Comparison of ENCODE assay signal across 8 cellular contexts in genomic region chrX:10769696-10770619, GRCh38.
DNase-seq lines count a peak whose midpoint lies in the region; ATAC-seq and TF ChIP-seq lines count a peak whose summit lies in the region.

No MANE protein-coding gene starts in this region.

- DNase-seq in ELR (ENCODE audit: low read depth) (peak; percentile 25), NCI-H2196 (lab: John Stamatoyannopoulos, UW; ENCODE audit: unreplicated experiment) (peak; percentile 56), osteocyte (ENCODE audit: extremely low spot score, unreplicated experiment) (no peak), anterior cingulate cortex (lab: John Stamatoyannopoulos, UW) (no peak)
- DNase-seq in activated naive CD4-positive, alpha-beta T cell treated with anti-CD3 and anti-CD28 coated beads, Interleukin-2, amount 10 ng/mL, durations not matched to agents 7 days and 5 days, result no peak

- no peak for ATAC-seq in GM19467 (IDR thresholded peaks at IDR 0.05; ENCODE audit: unreplicated experiment)
- ATAC-seq in GM19397 (IDR thresholded peaks at IDR 0.05; ENCODE audit: unreplicated experiment), result no peak

- peaks cover 9% of the 10 kb centered on the region for H3K4me1 Mint-ChIP-seq in osteocyte (ENCODE audit: unreplicated experiment)
- H3K4me1 Mint-ChIP-seq in activated naive CD4-positive, alpha-beta T cell treated with anti-CD3 and anti-CD28 coated beads, Interleukin-2, amount 10 ng/mL, durations not matched to agents 7 days and 5 days, result no peaks in the 10 kb centered on the region

- peak overlapping the region; percentile 47 for H3K4me3 Mint-ChIP-seq in osteocyte (ENCODE audit: unreplicated experiment)
- no peak overlapping the region for H3K4me3 Mint-ChIP-seq in activated naive CD4-positive, alpha-beta T cell treated with anti-CD3 and anti-CD28 coated beads, Interleukin-2, amount 10 ng/mL, durations not matched to agents 7 days and 5 days

- H3K36me3 ChIP-seq in ectodermal cell (ENCODE audit: control insufficient read depth, insufficient read depth, low read length), result no peaks in the 10 kb centered on the region

- peak overlapping the region; percentile 64 for H3K27ac Mint-ChIP-seq in osteocyte (ENCODE audit: unreplicated experiment)
- H3K27ac Mint-ChIP-seq in activated naive CD4-positive, alpha-beta T cell treated with anti-CD3 and anti-CD28 coated beads, Interleukin-2, amount 10 ng/mL, durations not matched to agents 7 days and 5 days, result no peak overlapping the region

- no peak for TF ChIP-seq CTCF in osteocyte (IDR thresholded peaks at IDR 0.05)

- no peaks in the 10 kb centered on the region for H3K9me3 ChIP-seq in ectodermal cell (ENCODE audit: control insufficient read depth, low read length)

- H3K4me1 ChIP-seq in ectodermal cell (ENCODE audit: control insufficient read depth, insufficient read depth, low read length), result peaks cover 13% of the 10 kb centered on the region

- no peaks in the 10 kb centered on the region for H3K36me3 Mint-ChIP-seq in osteocyte (ENCODE audit: unreplicated experiment)
- no peaks in the 10 kb centered on the region for H3K36me3 Mint-ChIP-seq in activated naive CD4-positive, alpha-beta T cell treated with anti-CD3 and anti-CD28 coated beads, Interleukin-2, amount 10 ng/mL, durations not matched to agents 7 days and 5 days

- peak overlapping the region; percentile 95 for H3K27ac ChIP-seq in ectodermal cell (ENCODE audit: insufficient read depth, low read depth, low read length, poor library complexity, severe bottlenecking)

- H3K27me3 Mint-ChIP-seq in osteocyte (ENCODE audit: unreplicated experiment), result no peaks in the 10 kb centered on the region
- peaks cover 4% of the 10 kb centered on the region for H3K27me3 Mint-ChIP-seq in activated naive CD4-positive, alpha-beta T cell treated with anti-CD3 and anti-CD28 coated beads, Interleukin-2, amount 10 ng/mL, durations not matched to agents 7 days and 5 days

- H3K27me3 ChIP-seq in ectodermal cell (ENCODE audit: control insufficient read depth, insufficient read depth, low read length, poor library complexity, severe bottlenecking), result no peaks in the 10 kb centered on the region

- 17 to 25% methylated on average over 6 to 9 of the region's 9 CpGs for WGBS in ectodermal cell, 2 experiments

- H3K4me3 ChIP-seq in ectodermal cell (ENCODE audit: insufficient read depth, low read depth, low read length), result no peak overlapping the region

- H3K9me3 Mint-ChIP-seq in osteocyte (ENCODE audit: unreplicated experiment), result peaks cover 10% of the 10 kb centered on the region
- H3K9me3 Mint-ChIP-seq in activated naive CD4-positive, alpha-beta T cell treated with anti-CD3 and anti-CD28 coated beads, Interleukin-2, amount 10 ng/mL, durations not matched to agents 7 days and 5 days, result no peaks in the 10 kb centered on the region

- CTCF ChIA-PET in activated naive CD4-positive, alpha-beta T cell treated with anti-CD3 and anti-CD28 coated beads, Interleukin-2, amount 10 ng/mL, durations not matched to agents 7 days and 5 days (lab: Charles Lee), result interaction anchor here (0.7 to 1.5 kb wide), 3 partner anchors 23 to 580 kb away, joined by 4 to 6 read pairs (median 5); no protein-coding TSS in a partner anchor

Comparison
In these comparisons a context has a peak if more than half of its experiments do, and no peak if none do; other contexts are left out.
1. DNase-seq: peak in ELR (single experiment) and NCI-H2196 (single experiment); none in osteocyte (single experiment), activated naive CD4-positive, alpha-beta T cell treated with anti-CD3 and anti-CD28 coated beads, Interleukin-2, amount 10 ng/mL, durations not matched to agents 7 days and 5 days (single experiment) and anterior cingulate cortex (0 of 58).